ENCODE assay signal across 13 cellular contexts in the genomic region with DNA sequence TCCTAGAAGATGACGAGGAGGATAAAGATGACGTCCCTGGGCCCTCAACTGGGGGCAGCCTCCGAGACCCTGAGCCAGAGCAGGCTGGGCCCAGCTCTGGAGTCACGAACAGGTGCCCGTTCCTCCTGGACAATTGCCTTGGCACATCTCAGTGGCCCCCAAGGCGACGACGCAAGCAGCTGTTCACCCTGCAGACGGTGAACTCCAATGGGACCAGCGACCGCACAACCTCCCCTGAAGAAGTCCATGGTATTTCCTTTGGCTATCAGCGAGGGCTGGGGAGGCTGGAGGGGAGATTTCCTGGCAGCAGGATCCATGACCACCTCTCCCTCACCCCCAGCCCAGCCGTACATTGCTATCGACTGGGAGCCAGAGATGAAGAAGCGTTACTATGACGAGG. TPM values are rescaled to one million over a fixed set of nuclear protein-coding genes. Genes with fewer than 3 reads are reported as not detected.
A peak's percentile ranks its signal among the peaks of the same experiment; 100 is the strongest.
DNase-seq lines count a peak whose midpoint lies in the region; ATAC-seq and TF ChIP-seq lines count a peak whose summit lies in the region.
"Had no signal": no experiment of that assay in that cellular context is flagged by ENCODE, and none has a peak within 500 bp of the region (broad histone marks: within the 10 kb centered on the region; RNA-seq: fewer than 3 reads in every experiment).

No MANE protein-coding gene starts in this region.

- H3F3A ChIP-seq in neural cell (ENCODE audit: insufficient read depth, low read length, poor library complexity, severe bottlenecking), result no peaks in the 10 kb centered on the region

- TF ChIP-seq RAD21 in neural cell (conservative IDR thresholded peaks at IDR 0.05), result no peak

- no peaks in the 10 kb centered on the region for H3K36me3 ChIP-seq in neural cell (ENCODE audit: insufficient read depth, low read length)
- no peaks in the 10 kb centered on the region for H3K36me3 ChIP-seq in colonic mucosa

- H3K79me2 ChIP-seq in neural cell (replicated peaks; ENCODE audit: insufficient read depth, low read length), result peaks cover 6% of the 10 kb centered on the region

- no peaks in the 10 kb centered on the region for H4K20me1 ChIP-seq in neural cell (ENCODE audit: insufficient read depth)

- no peak overlapping the region for H3K4me2 ChIP-seq in neural cell (ENCODE audit: low read length)
- H3K4me2 ChIP-seq: BLaER1 treated with 17β-estradiol and CSF1 and Interleukin-3, amounts not matched to agents 10 nM and 100 nM had no signal

- ATAC-seq in Right ventricle myocardium inferior (no peak), GM21737 (IDR thresholded peaks at IDR 0.05; ENCODE audit: unreplicated experiment) (no peak)
- ATAC-seq: CD8-positive, alpha-beta T cell had no signal

- no peak overlapping the region for H3K4me3 ChIP-seq in coronary artery
- no peak overlapping the region for H3K4me3 ChIP-seq in neural cell (ENCODE audit: low read length)
- H3K4me3 ChIP-seq in colonic mucosa, result no peak overlapping the region
- H3K4me3 ChIP-seq: BLaER1 treated with 17β-estradiol and CSF1 and Interleukin-3, amounts not matched to agents 10 nM and 100 nM had no signal

- no peak for TF ChIP-seq EP300 in neural cell (conservative IDR thresholded peaks at IDR 0.05; ENCODE audit: poor library complexity, severe bottlenecking)

- H3K9ac ChIP-seq in neural cell (ENCODE audit: low read length), result no peak overlapping the region
- H3K9ac ChIP-seq in colonic mucosa (ENCODE audit: low read depth in 2 of 2, low read length in 2 of 2), result no peak overlapping the region
- H3K9ac ChIP-seq: BLaER1 treated with 17β-estradiol and CSF1 and Interleukin-3, amounts not matched to agents 10 nM and 100 nM had no signal

- no peak for TF ChIP-seq CTCF in coronary artery (IDR thresholded peaks at IDR 0.05)
- TF ChIP-seq CTCF in neural cell (IDR thresholded peaks at IDR 0.05; ENCODE audit: poor library complexity, severe bottlenecking), result no peak
- no peak for TF ChIP-seq CTCF in colonic mucosa (IDR thresholded peaks at IDR 0.05)

- H3K27ac ChIP-seq in coronary artery (no peak overlapping the region), neural cell (ENCODE audit: low read length) (no peak overlapping the region), colonic mucosa (no peak overlapping the region)
- H3K27ac ChIP-seq: BLaER1 treated with 17β-estradiol and CSF1 and Interleukin-3, amounts not matched to agents 10 nM and 100 nM had no signal

- H3K27me3 ChIP-seq in neural cell (ENCODE audit: insufficient read depth, low read depth, low read length) (no peaks in the 10 kb centered on the region), colonic mucosa (no peaks in the 10 kb centered on the region)

- no peaks in the 10 kb centered on the region for H3K9me3 ChIP-seq in neural cell (ENCODE audit: low read length)
- no peaks in the 10 kb centered on the region for H3K9me3 ChIP-seq in colonic mucosa

- intact Hi-C loops in cardiac septum (cut with DNase I) (no loop called here), Right ventricle myocardium inferior (cut with DNase I) (no loop called here), colonic mucosa (cut with DNase I) (no loop called here)

- no peak overlapping the region for H2AFZ ChIP-seq in neural cell (ENCODE audit: low read depth, low read length)

- H3K9me2 ChIP-seq in neural cell (ENCODE audit: insufficient read depth, low read length), result no peaks in the 10 kb centered on the region

- no peaks in the 10 kb centered on the region for H3K4me1 ChIP-seq in colonic mucosa
- H3K4me1 ChIP-seq: BLaER1 treated with 17β-estradiol and CSF1 and Interleukin-3, amounts not matched to agents 10 nM and 100 nM had no signal

- DNase-seq in cardiac septum (ENCODE audit: low spot score), result peak; percentile 74
- DNase-seq in Right ventricle myocardium inferior (ENCODE audit: missing footprints), result no peak
- peak; percentile 65 for DNase-seq in coronary artery (ENCODE audit: low spot score)
- no peak for DNase-seq in colonic mucosa
- DNase-seq: Calu3; CD8-positive, alpha-beta T cell; DMS79 treated with DMSO at 0.1 percent for 48 hours; GF-D8; H9; IMR-90 had no signal

TF ChIP-seq in neural cell, 6 proteins besides CTCF, POLR2A, EP300 and RAD21:
- TF ChIP-seq, protein P1, sequence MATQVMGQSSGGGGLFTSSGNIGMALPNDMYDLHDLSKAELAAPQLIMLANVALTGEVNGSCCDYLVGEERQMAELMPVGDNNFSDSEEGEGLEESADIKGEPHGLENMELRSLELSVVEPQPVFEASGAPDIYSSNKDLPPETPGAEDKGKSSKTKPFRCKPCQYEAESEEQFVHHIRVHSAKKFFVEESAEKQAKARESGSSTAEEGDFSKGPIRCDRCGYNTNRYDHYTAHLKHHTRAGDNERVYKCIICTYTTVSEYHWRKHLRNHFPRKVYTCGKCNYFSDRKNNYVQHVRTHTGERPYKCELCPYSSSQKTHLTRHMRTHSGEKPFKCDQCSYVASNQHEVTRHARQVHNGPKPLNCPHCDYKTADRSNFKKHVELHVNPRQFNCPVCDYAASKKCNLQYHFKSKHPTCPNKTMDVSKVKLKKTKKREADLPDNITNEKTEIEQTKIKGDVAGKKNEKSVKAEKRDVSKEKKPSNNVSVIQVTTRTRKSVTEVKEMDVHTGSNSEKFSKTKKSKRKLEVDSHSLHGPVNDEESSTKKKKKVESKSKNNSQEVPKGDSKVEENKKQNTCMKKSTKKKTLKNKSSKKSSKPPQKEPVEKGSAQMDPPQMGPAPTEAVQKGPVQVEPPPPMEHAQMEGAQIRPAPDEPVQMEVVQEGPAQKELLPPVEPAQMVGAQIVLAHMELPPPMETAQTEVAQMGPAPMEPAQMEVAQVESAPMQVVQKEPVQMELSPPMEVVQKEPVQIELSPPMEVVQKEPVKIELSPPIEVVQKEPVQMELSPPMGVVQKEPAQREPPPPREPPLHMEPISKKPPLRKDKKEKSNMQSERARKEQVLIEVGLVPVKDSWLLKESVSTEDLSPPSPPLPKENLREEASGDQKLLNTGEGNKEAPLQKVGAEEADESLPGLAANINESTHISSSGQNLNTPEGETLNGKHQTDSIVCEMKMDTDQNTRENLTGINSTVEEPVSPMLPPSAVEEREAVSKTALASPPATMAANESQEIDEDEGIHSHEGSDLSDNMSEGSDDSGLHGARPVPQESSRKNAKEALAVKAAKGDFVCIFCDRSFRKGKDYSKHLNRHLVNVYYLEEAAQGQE (IDR thresholded peaks at IDR 0.05; ENCODE audit: borderline replicate concordance), result no peak
- TF ChIP-seq TAF1 (IDR thresholded peaks at IDR 0.05; ENCODE audit: low read depth) (no peak), EZH2 (IDR thresholded peaks at IDR 0.05; ENCODE audit: borderline replicate concordance, insufficient read depth, low read length, poor library complexity, severe bottlenecking) (no peak), POLR2AphosphoS5 (IDR thresholded peaks at IDR 0.05) (peak; percentile 2)

RNA-seq across cellular contexts. Expression of gene USP11, which starts 11.9 kb away (rescaled TPM):
- total RNA-seq in cardiac septum (64.9 TPM), Right ventricle myocardium inferior (31.5 TPM), colonic mucosa (10 to 100 TPM; 20.7 to 22.9 TPM)
- 184 and 215 TPM in 2 replicates for polyA plus RNA-seq in neural cell
- 272 and 301 TPM in 2 replicates for polyA minus RNA-seq in neural cell

RNA-seq across cellular contexts. Expression of gene CDK16, which starts 26.2 kb away (rescaled TPM):
- 177 TPM for total RNA-seq in cardiac septum
- total RNA-seq in Right ventricle myocardium inferior, result 139 TPM
- polyA plus RNA-seq in neural cell, result 97.8 and 99.0 TPM in 2 replicates
- 151 and 160 TPM in 2 replicates for polyA minus RNA-seq in neural cell
- 100 to 1,000 TPM in 1 of 2 donors, 10 to 100 TPM in 1; 95.0 to 147 TPM for total RNA-seq in colonic mucosa

RNA-seq across cellular contexts. Expression of gene UBA1, which starts 51.0 kb away (rescaled TPM):
- total RNA-seq in cardiac septum, result 160 TPM
- total RNA-seq in Right ventricle myocardium inferior, result 93.5 TPM
- 132 and 150 TPM in 2 replicates for polyA plus RNA-seq in neural cell
- polyA minus RNA-seq in neural cell, result 191 and 195 TPM in 2 replicates
- total RNA-seq in colonic mucosa, result 100 to 1,000 TPM; 237 to 327 TPM

Comparison
In these comparisons a context has a peak if more than half of its experiments do, and no peak if none do; other contexts are left out.
1. DNase-seq: peak in cardiac septum (single experiment) and coronary artery (single experiment); none in Right ventricle myocardium inferior (single experiment) and colonic mucosa (single experiment).